In genomic region chr2:21346984-21347383, GRCh38 we compare ENCODE assay signal across 6 cellular contexts.
"Had no signal": no experiment of that assay in that cellular context is flagged by ENCODE, and none has a peak within 500 bp of the region (broad histone marks: within the 10 kb centered on the region; RNA-seq: fewer than 3 reads in every experiment).

No MANE protein-coding gene starts in this region.

- H3K4me1 Mint-ChIP-seq: IgD-negative memory B cell had no signal

- FAIRE-seq: HTR-8/SVneo had no signal

- H3K4me3 Mint-ChIP-seq: IgD-negative memory B cell had no signal

- H3K4me2 ChIP-seq: KMS-11 had no signal

- H3K9ac ChIP-seq: KMS-11 had no signal

- H3K36me3 Mint-ChIP-seq: IgD-negative memory B cell had no signal

- DNase-seq: KBM-7, KG1 had no signal

- H3K27ac Mint-ChIP-seq: IgD-negative memory B cell had no signal

- H3K27me3 Mint-ChIP-seq: IgD-negative memory B cell had no signal

- H3K27ac ChIP-seq: HL-60, KMS-11 had no signal
